ENCODE assay signal across 7 cellular contexts in the genomic region with DNA sequence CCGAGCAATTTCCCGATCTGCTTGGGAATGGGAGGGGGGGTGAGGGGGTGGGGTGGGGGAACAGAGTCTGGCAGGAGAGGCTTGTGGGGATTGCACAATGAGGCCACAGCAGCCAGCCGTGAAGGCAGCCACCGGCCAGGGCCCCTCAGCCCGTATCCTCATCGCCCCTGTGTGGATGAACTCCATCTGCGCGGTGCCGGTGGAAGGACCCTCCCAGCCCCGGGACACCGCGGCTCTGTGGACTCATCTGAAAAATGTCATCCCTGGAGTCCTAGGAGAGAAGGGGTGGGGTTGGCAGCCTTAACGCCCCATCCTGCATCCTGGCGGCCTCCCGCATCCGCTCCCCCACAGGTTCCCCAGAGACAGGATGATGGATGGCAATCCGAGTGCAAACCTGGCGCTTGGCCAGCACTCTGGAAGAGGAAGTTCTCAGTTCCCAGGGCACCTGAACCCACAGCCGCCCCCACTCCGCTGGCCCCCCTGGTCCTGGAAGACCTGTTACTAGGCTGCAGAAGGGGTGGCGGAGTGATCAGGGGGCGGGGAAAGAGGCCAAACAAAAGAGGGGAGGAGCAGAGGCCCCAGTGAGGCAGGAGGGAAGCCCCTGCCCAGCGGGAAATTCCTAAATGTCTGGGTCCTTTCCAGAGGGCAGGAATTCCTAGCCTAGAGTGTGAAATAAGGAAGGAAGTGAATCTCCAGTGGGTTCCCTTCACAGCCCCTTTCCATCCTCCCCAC. TPM values are rescaled to one million over a fixed set of nuclear protein-coding genes. Genes with fewer than 3 reads are reported as not detected.
DNase-seq lines count a peak whose midpoint lies in the region; ATAC-seq and TF ChIP-seq lines count a peak whose summit lies in the region.

No MANE protein-coding gene starts in this region.

- H3K4me3 ChIP-seq in cardiac fibroblast (replicated peaks in 1 of 2; ENCODE audit: low read depth in 2 of 2, low read length in 2 of 2) (peak overlapping the region in 1 of 2 donors; percentile 7), left lung (peak overlapping the region; percentile 42 to 85), thymus (ENCODE audit: low read length) (no peak overlapping the region)

- 10% methylated on average over 23 of the region's 23 CpGs for WGBS in thymus

- H3K9me3 ChIP-seq in left lung = no peaks in the 10 kb centered on the region
- no peaks in the 10 kb centered on the region for H3K9me3 ChIP-seq in thymus (ENCODE audit: control insufficient read depth)

- H3K27me3 ChIP-seq in left lung (peaks cover 0 to 26% of the 10 kb centered on the region in 2 donors), thymus (ENCODE audit: control insufficient read depth, insufficient read depth) (peaks cover 11% of the 10 kb centered on the region)

- ATAC-seq in left lung (peak; percentile 13), GM21390 (IDR thresholded peaks at IDR 0.05; ENCODE audit: unreplicated experiment) (no peak)

- H3K27ac ChIP-seq in left lung (peak overlapping the region; percentile 89 to 98), thymus (ENCODE audit: low read depth) (peak overlapping the region; percentile 87)

- intact Hi-C loops in left lung (cut with DNase I) = no loop called here

- DNase-seq in HEK293T (ENCODE audit: extremely low spot score) (peak; percentile 48), NCI-H460 (ENCODE audit: extremely low read depth, low read depth) (peak; percentile 95), cardiac fibroblast (ENCODE audit: low read depth in 2 of 2) (peak; percentile 88 to 97), left lung (peak; percentile 85 to 92)
- no peak for DNase-seq in stimulated activated naive CD4-positive, alpha-beta T cell treated with Interleukin-2 at 50 U/mL for 16 hours (lab: John Stamatoyannopoulos, UW)

- H3K36me3 ChIP-seq in left lung (peaks cover 0 to 11% of the 10 kb centered on the region in 2 donors), thymus (ENCODE audit: control insufficient read depth, insufficient read depth) (no peaks in the 10 kb centered on the region)

- TF ChIP-seq CTCF in cardiac fibroblast (IDR thresholded peaks at IDR 0.05; ENCODE audit: low read depth, low read length) = no peak
- TF ChIP-seq CTCF in left lung (IDR thresholded peaks at IDR 0.05) = no peak

- CTCF ChIA-PET in HEK293T (lab: Yijun Ruan, JAX) = no interaction called here

- H3K4me1 ChIP-seq in left lung (peaks cover 25 to 96% of the 10 kb centered on the region in 2 donors), thymus (ENCODE audit: control insufficient read depth, insufficient read depth, low read length) (peaks cover 27% of the 10 kb centered on the region)

- POLR2A ChIA-PET in HEK293T (lab: Yijun Ruan, JAX) = no interaction called here

TF ChIP-seq in HEK293T, 16 proteins besides CTCF, POLR2A, EP300 and RAD21:
- TF ChIP-seq PKNOX1 (IDR thresholded peaks at IDR 0.05) (peak; percentile 91), ARNT (IDR thresholded peaks at IDR 0.05) (no peak)

RNA-seq across cellular contexts. Expression of gene TNFAIP2, which starts 1.2 kb away (rescaled TPM):
- 383 and 397 TPM in 2 replicates for total RNA-seq in NCI-H460 (2014; rRNA removed; shearing (Covaris generic))
- polyA plus RNA-seq in NCI-H460 (2014; cell fraction: nucleus; rRNA removed) = 867 and 904 TPM in 2 replicates
- 100 to 1,000 TPM in 1 of 2 donors, 10 to 100 TPM in 1; 76.5 to 237 TPM for total RNA-seq in left lung
- polyA plus RNA-seq in thymus = 193 TPM

RNA-seq across cellular contexts. Expression of gene EXOC3L4, which starts 27.5 kb away (rescaled TPM):
- total RNA-seq in NCI-H460 (2014; rRNA removed; shearing (Covaris generic)) = 0.72 and 1.8 TPM in 2 replicates
- 4.9 and 23.1 TPM in 2 replicates for polyA plus RNA-seq in NCI-H460 (2014; cell fraction: nucleus; rRNA removed)
- 1 to 10 TPM; 3.0 to 4.0 TPM for total RNA-seq in left lung
- polyA plus RNA-seq in thymus = 83.7 TPM

RNA-seq across cellular contexts. Expression of gene LBHD2, which starts 38.0 kb away (rescaled TPM):
- total RNA-seq in NCI-H460 (2014; rRNA removed; shearing (Covaris generic)) = not detected in 2 replicates
- not detected in 2 replicates for polyA plus RNA-seq in NCI-H460 (2014; cell fraction: nucleus; rRNA removed)
- total RNA-seq in left lung = not detected
- 0.75 TPM for polyA plus RNA-seq in thymus
